ENCODE assay signal across 16 cellular contexts in genomic region chr4:119087121-119087520, GRCh38. TPM values are rescaled to one million over a fixed set of nuclear protein-coding genes. Genes with fewer than 3 reads are reported as not detected.
A peak's percentile ranks its signal among the peaks of the same experiment; 100 is the strongest.
DNase-seq lines count a peak whose midpoint lies in the region; ATAC-seq, FAIRE-seq and TF ChIP-seq lines count a peak whose summit lies in the region.
"Had no signal": no experiment of that assay in that cellular context is flagged by ENCODE, and none has a peak within 500 bp of the region (broad histone marks: within the 10 kb centered on the region; RNA-seq: fewer than 3 reads in every experiment).

No MANE protein-coding gene starts in this region.

- no peak overlapping the region for H3K4me3 ChIP-seq in A673 (ENCODE audit: low read depth, low read length, poor library complexity, severe bottlenecking)
- no peak overlapping the region for H3K4me3 ChIP-seq in bronchial epithelial cell (ENCODE audit: low read depth, low read length)
- H3K4me3 ChIP-seq in left lung, result no peak overlapping the region

- ATAC-seq in left lung (peak; percentile 48), GM19455 (IDR thresholded peaks at IDR 0.05; ENCODE audit: unreplicated experiment) (no peak)
- ATAC-seq: stimulated activated memory B cell treated with anti-CD40 and anti-IgM and Interleukin-4, amounts not matched to agents 10 μg/mL and 1 μg/mL and 100 μg/mL, for 72 hours had no signal

- in situ Hi-C loops in KBM-7 (cut with MboI; ENCODE audit: low pct_unique_long_range_greater_than_20kb, low sequenced_read_pairs), result no loop called here

- H3K4me1 ChIP-seq in A673 (ENCODE audit: insufficient read depth, low read length, poor library complexity, severe bottlenecking) (peaks cover 5% of the 10 kb centered on the region), left lung (no peaks in the 10 kb centered on the region)

- FAIRE-seq in bronchial epithelial cell (lab: Jason Lieb, UNC), result no peak

- no peak overlapping the region for H3K27ac ChIP-seq in A673 (ENCODE audit: low read depth, low read length, poor library complexity, severe bottlenecking)
- no peak overlapping the region for H3K27ac ChIP-seq in left lung

- TF ChIP-seq CTCF in A673 (conservative IDR thresholded peaks at IDR 0.05; ENCODE audit: low read depth, low read length) (peak; percentile 50), bronchial epithelial cell (IDR thresholded peaks at IDR 0.05; ENCODE audit: insufficient read depth, low read length, severe bottlenecking) (no peak), left lung (IDR thresholded peaks at IDR 0.05) (no peak)

- POLR2A ChIA-PET in A673 (lab: Charles Lee; ENCODE audit: low non-redundant PET), result no interaction called here

- intact Hi-C loops in A673 (cut with micrococcal nuclease; ENCODE audit: unreplicated experiment) (no loop called here), left lung (cut with DNase I) (no loop called here)

- H3K27me3 ChIP-seq in A673 (replicated peaks; ENCODE audit: insufficient read depth, low read depth, low read length, poor library complexity) (no peaks in the 10 kb centered on the region), bronchial epithelial cell (ENCODE audit: control insufficient read depth, insufficient read depth, low read length) (no peaks in the 10 kb centered on the region), left lung (no peaks in the 10 kb centered on the region)

- CTCF ChIA-PET in A673 (lab: Charles Lee), result no interaction called here

- H3K9me3 ChIP-seq in A673 (ENCODE audit: low read depth, low read length, poor library complexity, severe bottlenecking) (no peaks in the 10 kb centered on the region), left lung (no peaks in the 10 kb centered on the region)

- no TSS peak for BruUV-seq in A673 (replicated peaks; lab: Mats Ljungman, UMichigan)

- DNase-seq in A673 (ENCODE audit: low spot score), result no peak
- peak; percentile 50 for DNase-seq in HT-29 (ENCODE audit: low spot score)
- DNase-seq in bronchial epithelial cell (ENCODE audit: low read depth), result peak; percentile 29
- DNase-seq in left lung, result no peak
- DNase-seq in NCI-H345 treated with DMSO at 0.1 percent for 48 hours (lab: John Stamatoyannopoulos, UW; ENCODE audit: unreplicated experiment), result no peak
- no peak for DNase-seq in NCI-H1694 (lab: John Stamatoyannopoulos, UW)
- DNase-seq in KBM-7, result no peak
- DNase-seq: activated CD4-positive, alpha-beta T cell treated with anti-CD3 and anti-CD28 coated beads for 48 hours; KG1; NCI-H2171 treated with DMSO at 0.1 percent for 48 hours; nephron progenitor cell; SHP77 treated with DMSO at 0.1 percent for 48 hours had no signal

- H3K36me3 ChIP-seq in A673 (ENCODE audit: insufficient read depth, low read length, poor library complexity, severe bottlenecking), result no peaks in the 10 kb centered on the region
- H3K36me3 ChIP-seq in bronchial epithelial cell (ENCODE audit: control insufficient read depth, insufficient read depth, low read length), result no peaks in the 10 kb centered on the region
- H3K36me3 ChIP-seq in left lung, result no peaks in the 10 kb centered on the region

RNA-seq across cellular contexts. Expression of gene MYOZ2, which starts 48.5 kb away (rescaled TPM):
- total RNA-seq in A673 (2021) (not detected in 2 replicates), bronchial epithelial cell (not detected in 2 replicates), left lung (under 1 TPM; 0.29 to 0.39 TPM)
- total RNA-seq in HT-29 (2014; rRNA removed; shearing (Covaris generic)), result not detected in 2 replicates
- total RNA-seq: B cell, H4 had no signal

Comparison
In these comparisons a context has a peak if more than half of its experiments do, and no peak if none do; other contexts are left out.
1. DNase-seq: peak in HT-29 (single experiment) and bronchial epithelial cell (single experiment); none in A673 (single experiment), left lung (0 of 2), NCI-H345 treated with DMSO at 0.1 percent for 48 hours (single experiment), NCI-H1694 (single experiment) and KBM-7 (single experiment).